ENCODE assay signal across 16 cellular contexts in genomic region chrX:77070108-77070918, GRCh38.
DNase-seq lines count a peak whose midpoint lies in the region; ATAC-seq, FAIRE-seq and TF ChIP-seq lines count a peak whose summit lies in the region.
"Had no signal": no experiment of that assay in that cellular context is flagged by ENCODE, and none has a peak within 500 bp of the region (broad histone marks: within the 10 kb centered on the region; RNA-seq: fewer than 3 reads in every experiment).

No MANE protein-coding gene starts in this region.

- TF ChIP-seq EP300 in SK-N-SH (IDR thresholded peaks at IDR 0.05; ENCODE audit: borderline replicate concordance in 1 of 2, low read depth in 1 of 2, low read length in 1 of 2) = no peak

- H4K20me1 ChIP-seq in SK-N-SH (ENCODE audit: insufficient read depth) = no peaks in the 10 kb centered on the region
- H4K20me1 ChIP-seq in PC-3 (ENCODE audit: low read length) = no peaks in the 10 kb centered on the region

- FAIRE-seq in pancreas (lab: Jason Lieb, UNC) = no peak
- FAIRE-seq: A549 had no signal

- WGBS in SK-N-SH (ENCODE audit: low lambda C conversion rate) = 2% methylated on average over 4 of the region's 4 CpGs
- WGBS in pancreas, 2 donors = 11 to 15% methylated on average over 4 of the region's 4 CpGs

- no TSS peak for BruUV-seq in PC-3 (replicated peaks; lab: Mats Ljungman, UMichigan)

- peak overlapping the region; percentile 62; the same call in 1 of the 2 replicates for H2AFZ ChIP-seq in SK-N-SH (ENCODE audit: low read depth)
- 0 out of 2 replicates have a peak overlapping the region, but pooled peaks have one; percentile 30 for H2AFZ ChIP-seq in PC-3 (ENCODE audit: low read length)

- no peaks in the 10 kb centered on the region for H3F3A ChIP-seq in SK-N-SH (replicated peaks; ENCODE audit: insufficient read depth)
- H3F3A ChIP-seq in PC-3 (ENCODE audit: low read length, unreplicated experiment) = no peaks in the 10 kb centered on the region

- no peaks in the 10 kb centered on the region for H3K27me3 Mint-ChIP-seq in naive B cell

- POLR2A ChIA-PET in SK-N-SH (lab: Yijun Ruan, JAX) = no interaction called here
- POLR2A ChIA-PET in PC-3 (lab: Charles Lee; ENCODE audit: unreplicated experiment) = no interaction called here

- no peaks in the 10 kb centered on the region for H3K9me3 ChIP-seq in SK-N-SH
- H3K9me3 ChIP-seq in PC-3 (ENCODE audit: low read length) = no peaks in the 10 kb centered on the region
- H3K9me3 ChIP-seq in pancreas = no peaks in the 10 kb centered on the region
- H3K9me3 ChIP-seq: A549, Caco-2 had no signal

- H3K4me3 ChIP-seq in SK-N-SH (ENCODE audit: low read depth in 2 of 2, low read length in 1 of 2) (peak overlapping the region in 1 of 2 experiments; percentile 37; a peak in 1 of 4 replicates), PC-3 (ENCODE audit: low read length) (no peak overlapping the region), pancreas (no peak overlapping the region)
- H3K4me3 ChIP-seq: A549 had no signal

- ATAC-seq in SK-N-SH treated with all-trans-retinoic acid at 6 μM for 48 hours (no peak), GM21723 (IDR thresholded peaks at IDR 0.05; ENCODE audit: unreplicated experiment) (peak; percentile 63), PC-3 (no peak), naive B cell (ENCODE audit: low read depth in 2 of 2) (peak in 1 of 2 donors; percentile 27), GM21528 (IDR thresholded peaks at IDR 0.05; ENCODE audit: low FRiP score, unreplicated experiment) (no peak), left colon (no peak), pancreas (no peak)
- ATAC-seq: A549 had no signal

- peak overlapping the region; percentile 0 to 92 (median 59) for H3K27ac Mint-ChIP-seq in naive B cell

- TF ChIP-seq RAD21 in SK-N-SH (IDR thresholded peaks at IDR 0.05; ENCODE audit: low read length) = no peak

- peak overlapping the region; percentile 73 to 92 (median 83) for H3K4me3 Mint-ChIP-seq in naive B cell

- H3K9me3 Mint-ChIP-seq in naive B cell = peaks cover 0 to 6% (median 0%) of the 10 kb centered on the region in 7 donors

- H3K27me3 ChIP-seq in SK-N-SH (ENCODE audit: insufficient read depth) (no peaks in the 10 kb centered on the region), PC-3 (ENCODE audit: low read length) (no peaks in the 10 kb centered on the region), pancreas (peaks cover 0 to 4% (median 0%) of the 10 kb centered on the region in 4 donors)

- no peaks in the 10 kb centered on the region for H3K79me2 ChIP-seq in SK-N-SH (ENCODE audit: insufficient read depth)
- no peaks in the 10 kb centered on the region for H3K79me2 ChIP-seq in PC-3 (ENCODE audit: low read length)

- no peaks in the 10 kb centered on the region for H3K36me3 ChIP-seq in SK-N-SH (replicated peaks in 1 of 2; ENCODE audit: control insufficient read depth in 1 of 2, insufficient read depth in 2 of 2, low read length in 1 of 2)
- H3K36me3 ChIP-seq in PC-3 (ENCODE audit: low read depth, low read length) = no peaks in the 10 kb centered on the region
- H3K36me3 ChIP-seq in pancreas = no peaks in the 10 kb centered on the region

- H3K27ac ChIP-seq in SK-N-SH (ENCODE audit: low read depth in 2 of 2, low read length in 1 of 2) (no peak overlapping the region), PC-3 (ENCODE audit: low read length) (no peak overlapping the region), pancreas (no peak overlapping the region)
- H3K27ac ChIP-seq: A549 had no signal

- peaks cover 12 to 15% (median 14%) of the 10 kb centered on the region in 3 donors for H3K4me1 Mint-ChIP-seq in naive B cell

- intact Hi-C loops in PC-3 (cut with micrococcal nuclease) (no loop called here), left colon (cut with DNase I, micrococcal nuclease) (no loop called here), pancreas (cut with DNase I) (no loop called here)

- H3K4me1 ChIP-seq in SK-N-SH (ENCODE audit: control insufficient read depth in 1 of 2, insufficient read depth in 2 of 2, low read depth in 1 of 2, low read length in 1 of 2) (no peaks in the 10 kb centered on the region), PC-3 (ENCODE audit: insufficient read depth, low read length) (no peaks in the 10 kb centered on the region), pancreas (no peaks in the 10 kb centered on the region)
- H3K4me1 ChIP-seq: A549, Caco-2 had no signal

- H3K9me2 ChIP-seq in SK-N-SH (no peaks in the 10 kb centered on the region), PC-3 (replicated peaks; ENCODE audit: low read length) (no peaks in the 10 kb centered on the region)

- TF ChIP-seq CTCF in SK-N-SH (IDR thresholded peaks at IDR 0.05) (no peak), PC-3 (conservative IDR thresholded peaks at IDR 0.05; ENCODE audit: low read depth, low read length) (no peak), pancreas (IDR thresholded peaks at IDR 0.05) (no peak)

- CTCF ChIA-PET in SK-N-SH (lab: Yijun Ruan, JAX) (no interaction called here), PC-3 (lab: Charles Lee) (no interaction called here)

- H3K4me2 ChIP-seq in SK-N-SH (peak overlapping the region; percentile 47), PC-3 (ENCODE audit: low read length) (no peak overlapping the region; the same call in 1 of the 2 replicates)
- H3K4me2 ChIP-seq: A549 had no signal

- no peaks in the 10 kb centered on the region for H3K36me3 Mint-ChIP-seq in naive B cell

- H3K9ac ChIP-seq in SK-N-SH (no peak overlapping the region), PC-3 (ENCODE audit: low read length) (no peak overlapping the region)

- DNase-seq in SK-N-SH (no peak), PC-3 (no peak), naive B cell (no peak), left colon (no peak), pancreas (no peak)
- DNase-seq: activated CD4-positive, CD25-positive, alpha-beta regulatory T cell; Caco-2; effector CD8-positive, alpha-beta T cell; foreskin melanocyte; NCI-H1694; NCI-H526; SHP77 had no signal

TF ChIP-seq in SK-N-SH, 30 proteins besides CTCF, POLR2A, EP300 and RAD21 (continues in another document):
- TF ChIP-seq CHD2 (IDR thresholded peaks at IDR 0.05; ENCODE audit: low read length, partially characterized antibody) (no peak), REST (IDR thresholded peaks at IDR 0.05; ENCODE audit: low read depth, low read length) (no peak), POLR2AphosphoS5 (IDR thresholded peaks at IDR 0.05; ENCODE audit: low read depth, low read length) (no peak), TCF12 (IDR thresholded peaks at IDR 0.05) (no peak)

TF ChIP-seq in SK-N-SH treated with all-trans-retinoic acid at 6 μM for 48 hours, 23 proteins besides CTCF, POLR2A, EP300 and RAD21 (continues in another document):
- TF ChIP-seq TSHZ2 (CRISPR knock-in tag; IDR thresholded peaks at IDR 0.05) (no peak), ZNF565 (CRISPR knock-in tag; conservative IDR thresholded peaks at IDR 0.05; ENCODE audit: low read depth) (no peak), POU6F1 (CRISPR knock-in tag; IDR thresholded peaks at IDR 0.05; ENCODE audit: borderline replicate concordance, low read depth) (no peak), TOX (CRISPR knock-in tag; IDR thresholded peaks at IDR 0.05; ENCODE audit: borderline replicate concordance) (no peak)
- TF ChIP-seq, protein P1, sequence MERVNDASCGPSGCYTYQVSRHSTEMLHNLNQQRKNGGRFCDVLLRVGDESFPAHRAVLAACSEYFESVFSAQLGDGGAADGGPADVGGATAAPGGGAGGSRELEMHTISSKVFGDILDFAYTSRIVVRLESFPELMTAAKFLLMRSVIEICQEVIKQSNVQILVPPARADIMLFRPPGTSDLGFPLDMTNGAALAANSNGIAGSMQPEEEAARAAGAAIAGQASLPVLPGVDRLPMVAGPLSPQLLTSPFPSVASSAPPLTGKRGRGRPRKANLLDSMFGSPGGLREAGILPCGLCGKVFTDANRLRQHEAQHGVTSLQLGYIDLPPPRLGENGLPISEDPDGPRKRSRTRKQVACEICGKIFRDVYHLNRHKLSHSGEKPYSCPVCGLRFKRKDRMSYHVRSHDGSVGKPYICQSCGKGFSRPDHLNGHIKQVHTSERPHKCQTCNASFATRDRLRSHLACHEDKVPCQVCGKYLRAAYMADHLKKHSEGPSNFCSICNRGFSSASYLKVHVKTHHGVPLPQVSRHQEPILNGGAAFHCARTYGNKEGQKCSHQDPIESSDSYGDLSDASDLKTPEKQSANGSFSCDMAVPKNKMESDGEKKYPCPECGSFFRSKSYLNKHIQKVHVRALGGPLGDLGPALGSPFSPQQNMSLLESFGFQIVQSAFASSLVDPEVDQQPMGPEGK (CRISPR knock-in tag; IDR thresholded peaks at IDR 0.05; ENCODE audit: borderline replicate concordance) = no peak
